Comparison of ENCODE assay signal across 8 cellular contexts in genomic region chr1:66271904-66272254, GRCh38.
A peak's percentile ranks its signal among the peaks of the same experiment; 100 is the strongest.
DNase-seq lines count a peak whose midpoint lies in the region; FAIRE-seq and TF ChIP-seq lines count a peak whose summit lies in the region.

No MANE protein-coding gene starts in this region.

- peaks cover 6 to 8% of the 10 kb centered on the region in 2 donors for H3K4me1 ChIP-seq in kidney (ENCODE audit: control insufficient read depth in 1 of 2, insufficient read depth in 1 of 2, low read depth in 1 of 2, low read length in 2 of 2)
- H3K4me1 ChIP-seq in stomach smooth muscle (ENCODE audit: control insufficient read depth, insufficient read depth, low read length) = peaks cover 15% of the 10 kb centered on the region

- H3K4me3 Mint-ChIP-seq in activated CD4-positive, alpha-beta T cell treated with anti-CD3 and anti-CD28 coated beads, Interleukin-2, amount 10 ng/mL, durations not matched to agents 7 days and 5 days = no peak overlapping the region

- peak overlapping the region; percentile 82 for H3K27ac Mint-ChIP-seq in activated CD4-positive, alpha-beta T cell treated with anti-CD3 and anti-CD28 coated beads, Interleukin-2, amount 10 ng/mL, durations not matched to agents 7 days and 5 days

- H3K9me3 ChIP-seq in kidney (ENCODE audit: control insufficient read depth in 1 of 2, low read length in 2 of 2) (no peaks in the 10 kb centered on the region), stomach smooth muscle (ENCODE audit: control insufficient read depth in 2 of 2, low read length in 2 of 2) (no peaks in the 10 kb centered on the region)

- H3K27me3 ChIP-seq in stomach smooth muscle (ENCODE audit: control insufficient read depth in 1 of 2, insufficient read depth in 2 of 2, low read length in 2 of 2) = no peaks in the 10 kb centered on the region

- H3K4me3 ChIP-seq in kidney (ENCODE audit: low read length in 2 of 2) (peak overlapping the region; percentile 25 to 40), stomach smooth muscle (ENCODE audit: low read length in 2 of 2) (peak overlapping the region; percentile 29 to 44)

- CTCF ChIA-PET in activated CD4-positive, alpha-beta T cell treated with anti-CD3 and anti-CD28 coated beads, Interleukin-2, amount 10 ng/mL, durations not matched to agents 7 days and 5 days (lab: Charles Lee) = interaction anchor here (0.9 to 1.9 kb wide), 3 partner anchors 11 to 80 kb away, joined by 3 to 5 read pairs (median 4); no protein-coding TSS in a partner anchor

- TF ChIP-seq CTCF in kidney (IDR thresholded peaks at IDR 0.05; ENCODE audit: borderline replicate concordance, extremely low read depth, insufficient read depth) = no peak

- no peak for DNase-seq in activated CD4-positive, alpha-beta T cell treated with anti-CD3 and anti-CD28 coated beads, Interleukin-2, amount 10 ng/mL, durations not matched to agents 7 days and 5 days
- DNase-seq in activated CD4-positive, alpha-beta T cell treated with anti-CD3 and anti-CD28 coated beads, Interleukin-2, amount 50 U/mL, for 48 hours = no peak
- DNase-seq in kidney (peak; percentile 85), activated gamma-delta T cell treated with Interleukin-2 at 50 U/mL for 16 hours (no peak), 8988T (no peak)
- no peak for DNase-seq in stimulated activated naive CD4-positive, alpha-beta T cell treated with Interleukin-2 at 50 U/mL for 16 hours (lab: John Stamatoyannopoulos, UW)

- POLR2A ChIA-PET in activated CD4-positive, alpha-beta T cell treated with anti-CD3 and anti-CD28 coated beads, Interleukin-2, amount 10 ng/mL, durations not matched to agents 7 days and 5 days (lab: Charles Lee) = no interaction called here

- H3K36me3 ChIP-seq in kidney (ENCODE audit: control insufficient read depth in 1 of 2, insufficient read depth in 2 of 2, low read length in 2 of 2) (no peaks in the 10 kb centered on the region), stomach smooth muscle (ENCODE audit: control insufficient read depth in 2 of 2, insufficient read depth in 2 of 2, low read length in 2 of 2) (no peaks in the 10 kb centered on the region)

- H3K9me3 Mint-ChIP-seq in activated CD4-positive, alpha-beta T cell treated with anti-CD3 and anti-CD28 coated beads, Interleukin-2, amount 10 ng/mL, durations not matched to agents 7 days and 5 days = peaks cover 4% of the 10 kb centered on the region

- no peak for FAIRE-seq in kidney (lab: Jason Lieb, UNC)

- H3K4me1 Mint-ChIP-seq in activated CD4-positive, alpha-beta T cell treated with anti-CD3 and anti-CD28 coated beads, Interleukin-2, amount 10 ng/mL, durations not matched to agents 7 days and 5 days = peaks cover 70% of the 10 kb centered on the region

- intact Hi-C loops in kidney (cut with DNase I) = no loop called here

- H3K27ac ChIP-seq in angular gyrus (ENCODE audit: low read depth, low read length) = peak overlapping the region; percentile 83
- H3K27ac ChIP-seq in kidney (ENCODE audit: low read depth in 2 of 2, low read length in 2 of 2) = peak overlapping the region; percentile 55 to 82
- H3K27ac ChIP-seq in stomach smooth muscle (ENCODE audit: low read length) = peak overlapping the region; percentile 86

- H3K27me3 Mint-ChIP-seq in activated CD4-positive, alpha-beta T cell treated with anti-CD3 and anti-CD28 coated beads, Interleukin-2, amount 10 ng/mL, durations not matched to agents 7 days and 5 days = no peaks in the 10 kb centered on the region

- H3K36me3 Mint-ChIP-seq in activated CD4-positive, alpha-beta T cell treated with anti-CD3 and anti-CD28 coated beads, Interleukin-2, amount 10 ng/mL, durations not matched to agents 7 days and 5 days (ENCODE audit: low read depth) = peaks cover 6% of the 10 kb centered on the region

- H3K9ac ChIP-seq in kidney (ENCODE audit: low read length in 2 of 2) = peak overlapping the region in 1 of 2 donors; percentile 30
- peak overlapping the region; percentile 42 to 55 for H3K9ac ChIP-seq in stomach smooth muscle (ENCODE audit: low read length in 2 of 2)
